20 cellular contexts compared by ENCODE assay signal in genomic region chr17:14845562-14846335, GRCh38.
DNase-seq lines count a peak whose midpoint lies in the region; ATAC-seq, FAIRE-seq and TF ChIP-seq lines count a peak whose summit lies in the region.
"Had no signal": no experiment of that assay in that cellular context is flagged by ENCODE, and none has a peak within 500 bp of the region (broad histone marks: within the 10 kb centered on the region; RNA-seq: fewer than 3 reads in every experiment).

No MANE protein-coding gene starts in this region.

- H3K27ac ChIP-seq in keratinocyte (ENCODE audit: control insufficient read depth, insufficient read depth, low read length): peak overlapping the region; percentile 81
- H3K27ac ChIP-seq in gastrocnemius medialis: no peak overlapping the region
- H3K27ac ChIP-seq: hepatocyte, upper lobe of left lung had no signal

- H3K9me3 ChIP-seq in keratinocyte (ENCODE audit: control insufficient read depth, low read depth, low read length) (no peaks in the 10 kb centered on the region), gastrocnemius medialis (no peaks in the 10 kb centered on the region)
- H3K9me3 ChIP-seq: upper lobe of left lung had no signal

- TF ChIP-seq CTCF in AG09309 (IDR thresholded peaks at IDR 0.05; ENCODE audit: control insufficient read depth, insufficient read depth, low read depth, low read length, missing control alignments) (no peak), cardiac fibroblast (IDR thresholded peaks at IDR 0.05; ENCODE audit: low read depth, low read length) (no peak), keratinocyte (optimal IDR thresholded peaks at IDR 0.05 in 1 of 3, IDR thresholded peaks at IDR 0.05 in 1 of 3, conservative IDR thresholded peaks at IDR 0.05 in 1 of 3; ENCODE audit: extremely low read depth in 1 of 3, insufficient read depth in 2 of 3, low read length in 3 of 3) (no peak), gastrocnemius medialis (IDR thresholded peaks at IDR 0.05 in 4 of 5, conservative IDR thresholded peaks at IDR 0.05 in 1 of 5) (no peak)

- peak overlapping the region; percentile 97 for H3K4me2 ChIP-seq in keratinocyte (ENCODE audit: control insufficient read depth, extremely low read depth, insufficient read depth, low read depth, low read length)
- H3K4me2 ChIP-seq: hepatocyte had no signal

- no peaks in the 10 kb centered on the region for H3K79me2 ChIP-seq in keratinocyte (ENCODE audit: control insufficient read depth, insufficient read depth, low read length)
- H3K79me2 ChIP-seq: hepatocyte had no signal

- H4K20me1 ChIP-seq in keratinocyte (ENCODE audit: control insufficient read depth, extremely low read depth, insufficient read depth, low read length): no peaks in the 10 kb centered on the region

- dilution Hi-C loops in keratinocyte (cut with MboI; ENCODE audit: extremely low pct_ligation_motif_present, low sequenced_read_pairs): no loop called here

- H3K4me3 ChIP-seq in AG09309 (ENCODE audit: control insufficient read depth, low read depth, low read length) (no peak overlapping the region), cardiac fibroblast (replicated peaks in 1 of 2; ENCODE audit: low read depth in 2 of 2, low read length in 2 of 2) (no peak overlapping the region), keratinocyte (ENCODE audit: control insufficient read depth in 2 of 3, extremely low read depth in 1 of 3, insufficient read depth in 2 of 3, low read depth in 1 of 3, low read length in 3 of 3) (peak overlapping the region; percentile 1 to 53 (median 48)), gastrocnemius medialis (no peak overlapping the region)
- H3K4me3 ChIP-seq: hepatocyte, upper lobe of left lung had no signal

- no peaks in the 10 kb centered on the region for H3K27me3 ChIP-seq in keratinocyte (ENCODE audit: control insufficient read depth, extremely low read depth, insufficient read depth, low read length)
- no peaks in the 10 kb centered on the region for H3K27me3 ChIP-seq in gastrocnemius medialis
- H3K27me3 ChIP-seq: upper lobe of left lung had no signal

- no peaks in the 10 kb centered on the region for H3K9me1 ChIP-seq in keratinocyte (ENCODE audit: control insufficient read depth, extremely low read depth, insufficient read depth, low read length)

- H3K9ac ChIP-seq in keratinocyte (ENCODE audit: control insufficient read depth, extremely low read depth, insufficient read depth, low read length): peak overlapping the region; percentile 53

- TF ChIP-seq POLR2A in gastrocnemius medialis (IDR thresholded peaks at IDR 0.05): no peak

- peak overlapping the region; percentile 68 for H2AFZ ChIP-seq in keratinocyte (ENCODE audit: control insufficient read depth, low read length)
- H2AFZ ChIP-seq: hepatocyte had no signal

- intact Hi-C loops in gastrocnemius medialis (cut with DNase I; ENCODE audit: low total_unique reads): no loop called here

- H3K4me1 ChIP-seq in keratinocyte (ENCODE audit: control insufficient read depth, extremely low read depth, insufficient read depth, low read length): peaks cover 48% of the 10 kb centered on the region
- H3K4me1 ChIP-seq in gastrocnemius medialis: no peaks in the 10 kb centered on the region

- no peak for ATAC-seq in HG02623 (IDR thresholded peaks at IDR 0.05; ENCODE audit: unreplicated experiment)
- no peak for ATAC-seq in gastrocnemius medialis
- ATAC-seq: Right ventricle myocardium inferior; stimulated activated naive CD8-positive, alpha-beta T cell treated with anti-CD3 and anti-CD28 coated beads, Interleukin-15, Interleukin-2, amounts not matched to agents 100 U/mL and 50 U/mL, for 24 hours had no signal

- DNase-seq in AG09309 (ENCODE audit: low read depth): peak; percentile 8
- DNase-seq in NCI-H1105 (lab: John Stamatoyannopoulos, UW): peak; percentile 91
- DNase-seq in cardiac fibroblast (ENCODE audit: low read depth in 2 of 2): peak; percentile 15 to 54
- DNase-seq in keratinocyte (ENCODE audit: low read depth, low spot score): peak; percentile 96
- DNase-seq in SW 1271 (lab: John Stamatoyannopoulos, UW): no peak
- DNase-seq in gastrocnemius medialis: no peak
- DNase-seq in activated effector memory CD4-positive, alpha-beta T cell treated with Interleukin-2 at 50 U/mL for 16 hours: no peak
- DNase-seq: activated T-cell treated with anti-CD3 and anti-CD28 coated beads for 4 hours; CD4-positive, CD25-positive, alpha-beta regulatory T cell; dermis blood vessel endothelial cell; DMS53; erythroblast; kidney glomerular epithelial cell; stimulated activated naive CD8-positive, alpha-beta T cell treated with anti-CD3 and anti-CD28 coated beads, Interleukin-15, Interleukin-2, amounts not matched to agents 100 U/mL and 50 U/mL, for 24 hours; T-helper 1 cell; upper lobe of left lung had no signal

- in situ Hi-C loops in gastrocnemius medialis (cut with MboI; ENCODE audit: low sequenced_read_pairs in 4 of 4): no loop called here

- FAIRE-seq in keratinocyte (lab: Jason Lieb, UNC): peak; percentile 98
- FAIRE-seq: GM19239 had no signal

- H3K36me3 ChIP-seq in keratinocyte (ENCODE audit: control insufficient read depth in 2 of 2, extremely low read depth in 1 of 2, insufficient read depth in 2 of 2, low read length in 2 of 2) (no peaks in the 10 kb centered on the region), gastrocnemius medialis (no peaks in the 10 kb centered on the region)
- H3K36me3 ChIP-seq: upper lobe of left lung had no signal

Comparison
In these comparisons a context has a peak if more than half of its experiments do, and no peak if none do; other contexts are left out.
1. DNase-seq: peak in AG09309 (single experiment), NCI-H1105 (single experiment), cardiac fibroblast (2 of 2) and keratinocyte (single experiment); none in SW 1271 (0 of 2), gastrocnemius medialis (0 of 2) and activated effector memory CD4-positive, alpha-beta T cell treated with Interleukin-2 at 50 U/mL for 16 hours (single experiment).
2. H3K4me3 ChIP-seq: peak in keratinocyte (3 of 3); none in AG09309 (single experiment), cardiac fibroblast (0 of 2) and gastrocnemius medialis (0 of 4).